17 cellular contexts compared by ENCODE assay signal in the genomic region with DNA sequence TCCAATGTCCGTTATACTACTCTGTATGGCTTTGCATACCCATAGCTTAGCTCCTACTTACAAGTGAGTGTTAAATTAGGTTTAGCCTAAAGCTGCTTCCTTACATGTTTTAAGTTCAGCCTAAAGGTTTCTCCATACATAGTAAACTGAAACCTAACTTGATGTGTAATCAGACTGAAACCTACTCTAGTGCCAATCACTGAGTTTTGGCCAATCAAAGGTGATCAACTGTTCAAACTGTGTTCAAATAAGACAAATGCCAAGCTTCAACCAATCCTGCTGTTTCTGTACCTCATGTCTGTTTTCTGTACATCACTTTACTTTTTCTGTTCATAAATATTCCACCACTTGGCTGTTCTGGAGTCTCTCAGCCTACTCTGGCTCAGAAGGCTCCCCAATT. TPM values are rescaled to one million over a fixed set of nuclear protein-coding genes. Genes with fewer than 3 reads are reported as not detected.
DNase-seq lines count a peak whose midpoint lies in the region; ATAC-seq and TF ChIP-seq lines count a peak whose summit lies in the region.
"Had no signal": no experiment of that assay in that cellular context is flagged by ENCODE, and none has a peak within 500 bp of the region (broad histone marks: within the 10 kb centered on the region; RNA-seq: fewer than 3 reads in every experiment).

No MANE protein-coding gene starts in this region.

- H3K4me1 ChIP-seq in breast epithelium (no peaks in the 10 kb centered on the region), MM.1S (ENCODE audit: low read length) (peaks cover 6% of the 10 kb centered on the region; the same call in 1 of the 2 replicates)

- no TSS peak for BruUV-seq in MCF 10A (replicated peaks; lab: Mats Ljungman, UMichigan)

- no peak overlapping the region for H3K4me3 Mint-ChIP-seq in MCF 10A (ENCODE audit: unreplicated experiment)
- no peak overlapping the region for H3K4me3 Mint-ChIP-seq in stimulated activated naive CD8-positive, alpha-beta T cell treated with anti-CD3 and anti-CD28 coated beads, Interleukin-15, amount 100 ng/mL, for 72 hours
- H3K4me3 Mint-ChIP-seq: CD14-positive monocyte, T-cell had no signal

- H3K27ac ChIP-seq in breast epithelium = no peak overlapping the region
- H3K27ac ChIP-seq in MM.1S (ENCODE audit: low read length) = no peak overlapping the region

- intact Hi-C loops in MCF 10A (cut with micrococcal nuclease) (no loop called here), breast epithelium (cut with DNase I; ENCODE audit: low total_unique reads) (no loop called here)

- no peak overlapping the region for H3K4me2 ChIP-seq in MM.1S (ENCODE audit: low read depth, low read length)

- 0 out of 2 replicates have a peak, but pooled peaks cover under 1% of the 10 kb centered on the region for H4K20me1 ChIP-seq in MM.1S (ENCODE audit: insufficient read depth, low read length)

- peaks cover 5% of the 10 kb centered on the region for H3F3A ChIP-seq in MM.1S (ENCODE audit: insufficient read depth, low read length)

- H3K4me3 ChIP-seq in breast epithelium (no peak overlapping the region), MM.1S (ENCODE audit: low read length) (no peak overlapping the region)
- H3K4me3 ChIP-seq: MG63 had no signal

- H3K27me3 ChIP-seq in breast epithelium (no peaks in the 10 kb centered on the region), MM.1S (replicated peaks; ENCODE audit: insufficient read depth, low read length) (no peaks in the 10 kb centered on the region)
- H3K27me3 ChIP-seq: MG63 had no signal

- no peak overlapping the region for H2AFZ ChIP-seq in MM.1S (ENCODE audit: low read length)

- POLR2A ChIA-PET in MCF 10A (lab: Yijun Ruan, JAX) = interaction anchor here (1.0 to 12.1 kb wide), 2 partner anchors 18 to 47 kb away, joined by 3 to 245 read pairs; partner anchors contain the start of gene BRD2

- CTCF ChIA-PET in MCF 10A (lab: Yijun Ruan, JAX) = interaction anchor here (0.6 to 7.6 kb wide), 5 partner anchors 30 to 104 kb away, joined by 3 to 161 read pairs (median 6); partner anchors contain the start of gene HLA-DMA

- H3K9me3 ChIP-seq in breast epithelium = no peaks in the 10 kb centered on the region
- H3K9me3 ChIP-seq in MM.1S (replicated peaks; ENCODE audit: insufficient read depth, low read length) = no peaks in the 10 kb centered on the region

- H3K27ac Mint-ChIP-seq in MCF 10A (ENCODE audit: low read depth, unreplicated experiment) = no peak overlapping the region
- H3K27ac Mint-ChIP-seq in stimulated activated naive CD8-positive, alpha-beta T cell treated with anti-CD3 and anti-CD28 coated beads, Interleukin-15, amount 100 ng/mL, for 72 hours = no peak overlapping the region
- H3K27ac Mint-ChIP-seq: CD14-positive monocyte, T-cell had no signal

- peak; percentile 45 for ATAC-seq in stimulated activated naive CD8-positive, alpha-beta T cell treated with anti-CD3 and anti-CD28 coated beads, Interleukin-15, amount 100 ng/mL, for 72 hours
- ATAC-seq in GM21528 (IDR thresholded peaks at IDR 0.05; ENCODE audit: low FRiP score, unreplicated experiment) = no peak
- ATAC-seq in GM18858 (IDR thresholded peaks at IDR 0.05; ENCODE audit: unreplicated experiment) = no peak
- ATAC-seq: Panc1, T-cell had no signal

- no peaks in the 10 kb centered on the region for H3K9me2 ChIP-seq in MM.1S (replicated peaks; ENCODE audit: insufficient read depth, low read length)

- H3K79me2 ChIP-seq in MM.1S (ENCODE audit: low read length) = no peaks in the 10 kb centered on the region

- H3K36me3 ChIP-seq in breast epithelium = no peaks in the 10 kb centered on the region
- no peaks in the 10 kb centered on the region for H3K36me3 ChIP-seq in MM.1S (replicated peaks; ENCODE audit: insufficient read depth, low read length)

- no peak for TF ChIP-seq POLR2A in breast epithelium (IDR thresholded peaks at IDR 0.05)

- H3K27me3 Mint-ChIP-seq in MCF 10A (ENCODE audit: insufficient read depth, unreplicated experiment) = peaks cover 31% of the 10 kb centered on the region
- peaks cover 9% of the 10 kb centered on the region for H3K27me3 Mint-ChIP-seq in stimulated activated naive CD8-positive, alpha-beta T cell treated with anti-CD3 and anti-CD28 coated beads, Interleukin-15, amount 100 ng/mL, for 72 hours
- H3K27me3 Mint-ChIP-seq: T-cell had no signal

- H3K9ac ChIP-seq in MM.1S (ENCODE audit: low read length) = no peak overlapping the region

- DNase-seq in MCF 10A (ENCODE audit: unreplicated experiment) = peak; percentile 36
- DNase-seq in breast epithelium (ENCODE audit: low spot score in 2 of 2) = no peak
- DNase-seq in MM.1S = peak; percentile 40
- DNase-seq in stimulated activated naive CD8-positive, alpha-beta T cell treated with anti-CD3 and anti-CD28 coated beads, Interleukin-15, amount 100 ng/mL, for 72 hours = no peak
- DNase-seq: AML-193, COR-L47, DMS153, MG63, NCI-H1092 treated with DMSO at 0.1 percent for 48 hours, NCI-H2081 treated with DMSO at 0.1 percent for 48 hours, NCI-H510A treated with DMSO at 0.1 percent for 48 hours, NCI-H82, T-cell had no signal

- no peak for TF ChIP-seq CTCF in MCF 10A (IDR thresholded peaks at IDR 0.05; ENCODE audit: unreplicated experiment)
- TF ChIP-seq CTCF in breast epithelium (IDR thresholded peaks at IDR 0.05) = no peak
- TF ChIP-seq CTCF in MM.1S (IDR thresholded peaks at IDR 0.05; ENCODE audit: low read length) = no peak

- H3K36me3 Mint-ChIP-seq in MCF 10A (ENCODE audit: insufficient read depth, unreplicated experiment) = no peaks in the 10 kb centered on the region
- H3K36me3 Mint-ChIP-seq: T-cell had no signal

- H3K9me3 Mint-ChIP-seq in MCF 10A (ENCODE audit: unreplicated experiment) = no peaks in the 10 kb centered on the region
- H3K9me3 Mint-ChIP-seq in stimulated activated naive CD8-positive, alpha-beta T cell treated with anti-CD3 and anti-CD28 coated beads, Interleukin-15, amount 100 ng/mL, for 72 hours = no peaks in the 10 kb centered on the region
- H3K9me3 Mint-ChIP-seq: CD14-positive monocyte, T-cell had no signal

- H3K4me1 Mint-ChIP-seq in MCF 10A (ENCODE audit: insufficient read depth, unreplicated experiment) = peaks cover 3% of the 10 kb centered on the region
- H3K4me1 Mint-ChIP-seq in stimulated activated naive CD8-positive, alpha-beta T cell treated with anti-CD3 and anti-CD28 coated beads, Interleukin-15, amount 100 ng/mL, for 72 hours = peaks cover 16% of the 10 kb centered on the region

RNA-seq across cellular contexts. Expression of gene HLA-DOA, which starts 20.0 kb away (rescaled TPM):
- total RNA-seq in MCF 10A (2022) (not detected in 2 replicates), breast epithelium (1 to 10 TPM; 2.1 to 5.7 (median 3.3) TPM)

RNA-seq across cellular contexts. Expression of gene BRD2, which starts 21.0 kb away (rescaled TPM):
- total RNA-seq in MCF 10A (2022) (201 and 223 TPM in 2 replicates), breast epithelium (100 to 1,000 TPM; 111 to 159 (median 122) TPM)

RNA-seq across cellular contexts. Expression of gene HLA-DMA, which starts 36.5 kb away (rescaled TPM):
- total RNA-seq in MCF 10A (2022) (2.4 and 2.9 TPM in 2 replicates), breast epithelium (10 to 100 TPM; 28.5 to 41.9 (median 30.9) TPM)

RNA-seq across cellular contexts. Expression of gene HLA-DMB, which starts 48.5 kb away (rescaled TPM):
- total RNA-seq in MCF 10A (2022) (not detected in 2 replicates), breast epithelium (10 to 100 TPM; 16.4 to 52.0 (median 34.6) TPM)

Comparison
In these comparisons a context has a peak if more than half of its experiments do, and no peak if none do; other contexts are left out.
1. DNase-seq: peak in MCF 10A (single experiment) and MM.1S (single experiment); none in breast epithelium (0 of 2) and stimulated activated naive CD8-positive, alpha-beta T cell treated with anti-CD3 and anti-CD28 coated beads, Interleukin-15, amount 100 ng/mL, for 72 hours (0 of 2).